Comparison of ENCODE assay signal across 9 cellular contexts in the genomic region with DNA sequence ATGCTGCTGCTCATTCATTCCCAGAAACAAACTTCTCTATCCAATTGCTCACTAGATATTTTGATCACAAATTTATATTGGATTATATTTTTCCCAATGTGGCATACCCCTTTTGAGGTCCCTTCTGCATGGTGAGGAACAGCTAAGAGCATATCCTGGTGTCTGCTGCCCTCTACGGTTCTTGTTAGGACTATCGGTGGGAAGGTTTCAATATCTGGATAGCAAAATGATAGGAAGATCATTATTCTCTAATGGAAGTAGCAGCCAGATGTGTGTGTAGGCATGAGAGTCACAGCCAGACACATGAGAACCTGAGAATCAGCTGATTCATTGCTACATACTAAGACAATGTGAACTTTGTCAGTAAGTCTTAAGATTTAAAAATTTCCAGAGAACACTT.
A peak's percentile ranks its signal among the peaks of the same experiment; 100 is the strongest.
DNase-seq lines count a peak whose midpoint lies in the region; ATAC-seq and TF ChIP-seq lines count a peak whose summit lies in the region.
"Had no signal": no experiment of that assay in that cellular context is flagged by ENCODE, and none has a peak within 500 bp of the region (broad histone marks: within the 10 kb centered on the region; RNA-seq: fewer than 3 reads in every experiment).

No MANE protein-coding gene starts in this region.

- H3K4ac ChIP-seq in H9 (ENCODE audit: low read depth, low read length) = no peak overlapping the region

- H3K9ac ChIP-seq in H9 (ENCODE audit: extremely low read depth, insufficient read length, low read length) = no peak overlapping the region

- H3K4me3 Mint-ChIP-seq in H9 = no peak overlapping the region

- H2BK12ac ChIP-seq in H9 (ENCODE audit: insufficient read length, low read depth, low read length) = no peak overlapping the region

- no peak overlapping the region for H2BK5ac ChIP-seq in H9 (ENCODE audit: insufficient read length, low read length)

- no peak overlapping the region for H3K23ac ChIP-seq in H9 (ENCODE audit: insufficient read length, low read depth, low read length)

- H3K79me1 ChIP-seq in H9 (ENCODE audit: insufficient read depth, low read depth, low read length, poor library complexity, severe bottlenecking) = no peaks in the 10 kb centered on the region

- H3K27ac Mint-ChIP-seq in H9 = no peak overlapping the region

- H3K27me3 Mint-ChIP-seq in H9 (ENCODE audit: low read depth) = no peaks in the 10 kb centered on the region

- no peaks in the 10 kb centered on the region for H3K23me2 ChIP-seq in H9 (ENCODE audit: insufficient read length, low read depth, low read length, poor library complexity, severe bottlenecking)

- no peak overlapping the region for H2AFZ ChIP-seq in H9 (ENCODE audit: low read length)

- no peaks in the 10 kb centered on the region for H4K20me1 ChIP-seq in H9 (ENCODE audit: control insufficient read depth, insufficient read depth, insufficient read length)

- H3K9me3 ChIP-seq in H9 (ENCODE audit: control insufficient read depth, low read depth, low read length) (no peaks in the 10 kb centered on the region), body of pancreas (no peaks in the 10 kb centered on the region)

- H2BK120ac ChIP-seq in H9 (ENCODE audit: low read depth, low read length, poor library complexity, severe bottlenecking) = no peak overlapping the region

- H3K14ac ChIP-seq in H9 (ENCODE audit: insufficient read depth, low read length) = no peak overlapping the region

- peaks cover 5 to 7% of the 10 kb centered on the region in 2 experiments for H3K4me1 Mint-ChIP-seq in H9

- no peak overlapping the region for H3T11ph ChIP-seq in H9 (ENCODE audit: low read length)

- H3K4me2 ChIP-seq in H9 (ENCODE audit: insufficient read depth, insufficient read length, low read length) = no peak overlapping the region

- no peak overlapping the region for H3K4me3 ChIP-seq in body of pancreas

- no peaks in the 10 kb centered on the region for H3K36me3 Mint-ChIP-seq in H9 (ENCODE audit: insufficient read depth in 1 of 3, low read depth in 3 of 3)

- no peak overlapping the region for H3K27ac ChIP-seq in H9 (ENCODE audit: insufficient read length, low read depth, low read length)
- H3K27ac ChIP-seq in body of pancreas = no peak overlapping the region

- H2BK20ac ChIP-seq in H9 (ENCODE audit: low read depth, low read length, poor library complexity, severe bottlenecking) = no peak overlapping the region

- no peaks in the 10 kb centered on the region for H3K27me3 ChIP-seq in H9 (ENCODE audit: insufficient read depth, low read length)
- no peaks in the 10 kb centered on the region for H3K27me3 ChIP-seq in body of pancreas

- no peak overlapping the region for H2AK5ac ChIP-seq in H9 (ENCODE audit: insufficient read length, low read length)

- H3K36me3 ChIP-seq in body of pancreas (replicated peaks in 1 of 2; ENCODE audit: insufficient read depth in 1 of 2, low read depth in 2 of 2) = no peaks in the 10 kb centered on the region

- TF ChIP-seq CTCF in H9 (conservative IDR thresholded peaks at IDR 0.05) (peak; percentile 74), body of pancreas (IDR thresholded peaks at IDR 0.05) (no peak)

- no peaks in the 10 kb centered on the region for H3K9me3 Mint-ChIP-seq in H9

- ATAC-seq in body of pancreas (no peak), GM21526 (IDR thresholded peaks at IDR 0.05; ENCODE audit: low FRiP score, unreplicated experiment) (no peak)

- no peak overlapping the region for H4K5ac ChIP-seq in H9 (ENCODE audit: insufficient read length, low read depth, low read length)

- TF ChIP-seq POLR2A in body of pancreas (IDR thresholded peaks at IDR 0.05) = no peak

- H2BK15ac ChIP-seq in H9 (ENCODE audit: low read depth, low read length) = no peak overlapping the region

- no peak overlapping the region for H3K56ac ChIP-seq in H9 (ENCODE audit: insufficient read length, low read depth, low read length)

- H3K18ac ChIP-seq in H9 (ENCODE audit: insufficient read length, low read depth, low read length) = no peak overlapping the region

- H4K8ac ChIP-seq in H9 (replicated peaks; ENCODE audit: insufficient read length, low read depth, low read length) = no peak overlapping the region

- DNase-seq in AG08395 (ENCODE audit: low spot score) (peak; percentile 3), H9 (no peak), RKO (ENCODE audit: low spot score) (peak; percentile 53), glomerular endothelial cell (ENCODE audit: extremely low read depth, low read depth, low spot score) (peak; percentile 4), body of pancreas (no peak), NCI-H774 (lab: John Stamatoyannopoulos, UW) (no peak)
- no peak for DNase-seq in activated T-cell treated with anti-CD3 and anti-CD28 coated beads, Interleukin-2, amount 50 U/mL, for 1 hour
- DNase-seq: NCI-H1048 had no signal

- intact Hi-C loops in body of pancreas (cut with DNase I) = no loop called here

- no peak overlapping the region for H4K91ac ChIP-seq in H9 (ENCODE audit: insufficient read length, low read depth, low read length)

- no CpG with 5 or more reads among the region's 2 CpGs for WGBS in H9 (ENCODE audit: extremely low coverage, insufficient read length, low lambda C conversion rate)
- WGBS in body of pancreas, 2 donors = 27 to 45% methylated on average over 2 of the region's 2 CpGs

- no peaks in the 10 kb centered on the region for H3K4me1 ChIP-seq in H9 (ENCODE audit: insufficient read depth, low read length)
- H3K4me1 ChIP-seq in body of pancreas = no peaks in the 10 kb centered on the region

- H3K79me2 ChIP-seq in H9 (ENCODE audit: insufficient read depth, low read length) = no peaks in the 10 kb centered on the region

Comparison
In these comparisons a context has a peak if more than half of its experiments do, and no peak if none do; other contexts are left out.
1. DNase-seq: peak in AG08395 (single experiment), RKO (single experiment) and glomerular endothelial cell (single experiment); none in H9 (single experiment), body of pancreas (0 of 4), activated T-cell treated with anti-CD3 and anti-CD28 coated beads, Interleukin-2, amount 50 U/mL, for 1 hour (single experiment) and NCI-H774 (single experiment).